Comparison of ENCODE assay signal across 8 cellular contexts in genomic region chr1:168342572-168343280, GRCh38.
DNase-seq lines count a peak whose midpoint lies in the region; ATAC-seq and TF ChIP-seq lines count a peak whose summit lies in the region.

No MANE protein-coding gene starts in this region.

- H3K9me3 ChIP-seq in psoas muscle (no peaks in the 10 kb centered on the region), uterus (no peaks in the 10 kb centered on the region)

- 11 to 13% (median 11%) methylated on average over 21 of the region's 21 CpGs for WGBS in psoas muscle, 3 donors

- DNase-seq in GM12864 (ENCODE audit: low read depth): peak; percentile 72
- DNase-seq in NCI-H1417 (lab: John Stamatoyannopoulos, UW): peak; percentile 39 to 92 (median 84)
- DNase-seq in T follicular helper cell (ENCODE audit: low read depth): peak; percentile 82
- peak; percentile 89 for DNase-seq in activated naive CD8-positive, alpha-beta T cell treated with anti-CD3 and anti-CD28 coated beads, Interleukin-2, amount 50 U/mL, for 24 hours
- DNase-seq in left cardiac atrium: peak; percentile 87
- peak; percentile 87 to 90 for DNase-seq in psoas muscle
- DNase-seq in uterus: peak; percentile 91 to 95

- peak in 1 of 2 donors; percentile 24 for TF ChIP-seq POLR2A in uterus (IDR thresholded peaks at IDR 0.05)

- H3K9me3 Mint-ChIP-seq in activated naive CD8-positive, alpha-beta T cell treated with anti-CD3 and anti-CD28 coated beads, Interleukin-2, amount 50 U/mL, for 24 hours: peaks cover 3% of the 10 kb centered on the region

- H3K4me3 Mint-ChIP-seq in activated naive CD8-positive, alpha-beta T cell treated with anti-CD3 and anti-CD28 coated beads, Interleukin-2, amount 50 U/mL, for 24 hours: no peak overlapping the region

- no peak overlapping the region for H3K4me3 ChIP-seq in GM12864 (ENCODE audit: low read depth, low read length)
- H3K4me3 ChIP-seq in psoas muscle: peak overlapping the region; percentile 41
- no peak overlapping the region for H3K4me3 ChIP-seq in uterus

- peak overlapping the region; percentile 47 for H3K27ac Mint-ChIP-seq in activated naive CD8-positive, alpha-beta T cell treated with anti-CD3 and anti-CD28 coated beads, Interleukin-2, amount 50 U/mL, for 24 hours

- H3K27ac ChIP-seq in psoas muscle (no peak overlapping the region), uterus (peak overlapping the region; percentile 67 to 84)

- TF ChIP-seq CTCF in GM12864 (IDR thresholded peaks at IDR 0.05; ENCODE audit: low read depth, low read length, missing control alignments) (peak; percentile 90), psoas muscle (IDR thresholded peaks at IDR 0.05) (peak; percentile 85), uterus (IDR thresholded peaks at IDR 0.05) (peak; percentile 77 to 91 (median 88))

- H3K4me1 ChIP-seq in psoas muscle: peaks cover 5% of the 10 kb centered on the region
- peaks cover 0 to 4% of the 10 kb centered on the region in 2 donors for H3K4me1 ChIP-seq in uterus

- H3K36me3 ChIP-seq in psoas muscle (ENCODE audit: insufficient read depth in 1 of 2, low read depth in 1 of 2) (no peaks in the 10 kb centered on the region), uterus (no peaks in the 10 kb centered on the region)

- peaks cover 35% of the 10 kb centered on the region for H3K4me1 Mint-ChIP-seq in activated naive CD8-positive, alpha-beta T cell treated with anti-CD3 and anti-CD28 coated beads, Interleukin-2, amount 50 U/mL, for 24 hours

- peak; percentile 93 for ATAC-seq in HG02759 (IDR thresholded peaks at IDR 0.05; ENCODE audit: unreplicated experiment)
- ATAC-seq in activated naive CD8-positive, alpha-beta T cell treated with anti-CD3 and anti-CD28 coated beads, Interleukin-2, amount 50 U/mL, for 24 hours: peak; percentile 99
- ATAC-seq in left cardiac atrium: peak; percentile 99
- peak; percentile 96 to 100 (median 98) for ATAC-seq in psoas muscle

- peaks cover 2% of the 10 kb centered on the region for H3K27me3 Mint-ChIP-seq in activated naive CD8-positive, alpha-beta T cell treated with anti-CD3 and anti-CD28 coated beads, Interleukin-2, amount 50 U/mL, for 24 hours

- intact Hi-C loops in left cardiac atrium (cut with DNase I) (loop anchor here (2.0 to 10.0 kb wide), 4 partner anchors 230 to 1205 kb away; partner anchors contain the start of gene XCL1 (in 1 of the 2)), psoas muscle (cut with DNase I) (loop anchor here (2.0 to 10.0 kb wide), 5 partner anchors 100 to 1005 kb away; no protein-coding TSS in a partner anchor), uterus (cut with DNase I; ENCODE audit: low total_unique reads) (no loop called here)

- no peaks in the 10 kb centered on the region for H3K36me3 Mint-ChIP-seq in activated naive CD8-positive, alpha-beta T cell treated with anti-CD3 and anti-CD28 coated beads, Interleukin-2, amount 50 U/mL, for 24 hours (ENCODE audit: low read depth)

- no peaks in the 10 kb centered on the region for H3K27me3 ChIP-seq in psoas muscle (ENCODE audit: insufficient read depth in 3 of 3, low read length in 2 of 3)
- no peaks in the 10 kb centered on the region for H3K27me3 ChIP-seq in uterus
